ENCODE assay signal across 8 cellular contexts in genomic region chr1:236143104-236143948, GRCh38. TPM values are rescaled to one million over a fixed set of nuclear protein-coding genes. Genes with fewer than 3 reads are reported as not detected.
DNase-seq lines count a peak whose midpoint lies in the region; ATAC-seq and TF ChIP-seq lines count a peak whose summit lies in the region.

No MANE protein-coding gene starts in this region.

- DNase-seq in activated T-cell treated with anti-CD3 and anti-CD28 coated beads for 24 hours (ENCODE audit: low read depth) (peak; percentile 27), activated T-cell treated with anti-CD3 and anti-CD28 coated beads for 4 hours (no peak), SW480 (ENCODE audit: low spot score) (peak; percentile 16), right lobe of liver (no peak), activated gamma-delta T cell (lab: John Stamatoyannopoulos, UW) (no peak)
- peak; percentile 24 to 78 for DNase-seq in stimulated activated effector memory CD8-positive, alpha-beta T cell treated with anti-CD3 and anti-CD28 coated beads, Interleukin-12 subunit alpha, Interleukin-12 subunit beta, amount 100 ng/mL, for 72 hours (ENCODE audit: low spot score in 2 of 2)

- ATAC-seq in HG03095 (IDR thresholded peaks at IDR 0.05; ENCODE audit: unreplicated experiment): peak; percentile 33
- peak in 3 of 4 donors; percentile 11 to 20 (median 17) for ATAC-seq in right lobe of liver
- ATAC-seq in stimulated activated effector memory CD8-positive, alpha-beta T cell treated with anti-CD3 and anti-CD28 coated beads, Interleukin-12 subunit alpha, Interleukin-12 subunit beta, amount 100 ng/mL, for 72 hours: peak; percentile 81

- TF ChIP-seq CTCF in right lobe of liver (IDR thresholded peaks at IDR 0.05): no peak

- intact Hi-C loops in right lobe of liver (cut with DNase I): no loop called here

- H3K9me3 ChIP-seq in right lobe of liver: no peaks in the 10 kb centered on the region

- no peaks in the 10 kb centered on the region for H3K27me3 ChIP-seq in right lobe of liver

- peaks cover 70% of the 10 kb centered on the region for H3K4me1 Mint-ChIP-seq in stimulated activated effector memory CD8-positive, alpha-beta T cell treated with anti-CD3 and anti-CD28 coated beads, Interleukin-12 subunit alpha, Interleukin-12 subunit beta, amount 100 ng/mL, for 72 hours

- H3K4me3 Mint-ChIP-seq in stimulated activated effector memory CD8-positive, alpha-beta T cell treated with anti-CD3 and anti-CD28 coated beads, Interleukin-12 subunit alpha, Interleukin-12 subunit beta, amount 100 ng/mL, for 72 hours: peak overlapping the region; percentile 93

- TF ChIP-seq POLR2A in right lobe of liver (IDR thresholded peaks at IDR 0.05): no peak

- no peaks in the 10 kb centered on the region for H3K36me3 ChIP-seq in right lobe of liver

- WGBS in right lobe of liver (ENCODE audit: insufficient coverage, low coverage, low lambda C conversion rate, missing lambda C conversion rate): 33% methylated on average over 20 of the region's 39 CpGs

- H3K36me3 Mint-ChIP-seq in stimulated activated effector memory CD8-positive, alpha-beta T cell treated with anti-CD3 and anti-CD28 coated beads, Interleukin-12 subunit alpha, Interleukin-12 subunit beta, amount 100 ng/mL, for 72 hours: peaks cover 15% of the 10 kb centered on the region

- peaks cover 0 to 9% (median 2%) of the 10 kb centered on the region in 4 donors for H3K4me1 ChIP-seq in right lobe of liver

- H3K27ac ChIP-seq in cingulate gyrus (ENCODE audit: low read depth, low read length): peak overlapping the region; percentile 39
- peak overlapping the region in 2 of 3 donors; percentile 30 to 33 for H3K27ac ChIP-seq in right lobe of liver

- H3K27ac Mint-ChIP-seq in stimulated activated effector memory CD8-positive, alpha-beta T cell treated with anti-CD3 and anti-CD28 coated beads, Interleukin-12 subunit alpha, Interleukin-12 subunit beta, amount 100 ng/mL, for 72 hours: peak overlapping the region; percentile 89

- no peaks in the 10 kb centered on the region for H3K9me3 Mint-ChIP-seq in stimulated activated effector memory CD8-positive, alpha-beta T cell treated with anti-CD3 and anti-CD28 coated beads, Interleukin-12 subunit alpha, Interleukin-12 subunit beta, amount 100 ng/mL, for 72 hours

- peak overlapping the region; percentile 44 to 65 (median 61) for H3K4me3 ChIP-seq in right lobe of liver

RNA-seq across cellular contexts. Expression of gene GPR137B, which starts 1.0 kb away (rescaled TPM):
- total RNA-seq in right lobe of liver: 10 to 100 TPM in 2 of 6 experiments, 1 to 10 TPM in 4; 4.3 to 22.2 (median 7.6) TPM

Comparison
In these comparisons a context has a peak if more than half of its experiments do, and no peak if none do; other contexts are left out.
1. DNase-seq: peak in activated T-cell treated with anti-CD3 and anti-CD28 coated beads for 24 hours (single experiment), SW480 (single experiment) and stimulated activated effector memory CD8-positive, alpha-beta T cell treated with anti-CD3 and anti-CD28 coated beads, Interleukin-12 subunit alpha, Interleukin-12 subunit beta, amount 100 ng/mL, for 72 hours (2 of 2); none in activated T-cell treated with anti-CD3 and anti-CD28 coated beads for 4 hours (single experiment), right lobe of liver (0 of 3) and activated gamma-delta T cell (single experiment).
2. ATAC-seq: peak in every context shown above with its lines; median percentile 81 in stimulated activated effector memory CD8-positive, alpha-beta T cell treated with anti-CD3 and anti-CD28 coated beads, Interleukin-12 subunit alpha, Interleukin-12 subunit beta, amount 100 ng/mL, for 72 hours; 33 in HG03095; 17 in right lobe of liver.